In genomic region chr2:9800975-9801723, GRCh38 we compare ENCODE assay signal across 1 cellular context.
TF ChIP-seq lines count a peak whose summit lies in the region.

No MANE protein-coding gene starts in this region.

TF ChIP-seq in HepG2, 621 proteins besides CTCF, POLR2A, EP300 and RAD21 (continued from another document and continues in another):
- TF ChIP-seq ZNF18 (CRISPR knock-in tag; IDR thresholded peaks at IDR 0.05; ENCODE audit: insufficient replicate concordance) (peak; percentile 58), KDM5B (CRISPR knock-in tag; IDR thresholded peaks at IDR 0.05; ENCODE audit: borderline replicate concordance) (peak; percentile 31; the same call in 1 of the 2 replicates), TFDP1 (CRISPR knock-in tag; IDR thresholded peaks at IDR 0.05; ENCODE audit: borderline replicate concordance) (0 out of 2 replicates have a peak, but pooled peaks have one; percentile 27), ZNF564 (CRISPR knock-in tag; IDR thresholded peaks at IDR 0.05) (peak; percentile 55; the same call in 1 of the 2 replicates), ZMYM3 (CRISPR knock-in tag; IDR thresholded peaks at IDR 0.05) (peak; percentile 60), MED1 (CRISPR knock-in tag; IDR thresholded peaks at IDR 0.05) (peak; percentile 70), ZNF276 (CRISPR knock-in tag; IDR thresholded peaks at IDR 0.05; ENCODE audit: low read depth) (no peak), MLLT10 (CRISPR knock-in tag; IDR thresholded peaks at IDR 0.05) (no peak), NCOA2 (CRISPR knock-in tag; IDR thresholded peaks at IDR 0.05) (no peak), TFE3 (CRISPR knock-in tag; IDR thresholded peaks at IDR 0.05) (no peak), ZNF660 (CRISPR knock-in tag; IDR thresholded peaks at IDR 0.05; ENCODE audit: borderline replicate concordance, low read depth) (no peak), MAZ (IDR thresholded peaks at IDR 0.05; ENCODE audit: borderline replicate concordance, low read depth, low read length) (0 out of 2 replicates have a peak, but pooled peaks have one; percentile 8), MAZ (CRISPR knock-in tag; IDR thresholded peaks at IDR 0.05; ENCODE audit: low read depth) (no peak), NFE2L1 (CRISPR knock-in tag; IDR thresholded peaks at IDR 0.05; ENCODE audit: borderline replicate concordance) (no peak; the same call in 1 of the 2 replicates), NFE2L2 (IDR thresholded peaks at IDR 0.05; ENCODE audit: low read length) (no peak), PATZ1 (CRISPR knock-in tag; IDR thresholded peaks at IDR 0.05) (peak; percentile 62; the same call in 1 of the 2 replicates), PRDM10 (CRISPR knock-in tag; IDR thresholded peaks at IDR 0.05; ENCODE audit: low read depth) (0 out of 2 replicates have a peak, but pooled peaks have one; percentile 26), ZNF740 (CRISPR knock-in tag; IDR thresholded peaks at IDR 0.05) (no peak), ZBTB43 (CRISPR knock-in tag; conservative IDR thresholded peaks at IDR 0.05) (no peak), ZNF589 (CRISPR knock-in tag; conservative IDR thresholded peaks at IDR 0.05) (no peak), YY1 (IDR thresholded peaks at IDR 0.05; ENCODE audit: insufficient read depth, insufficient replicate concordance, low read depth, low read length) (peak; percentile 73), ZNF446 (CRISPR knock-in tag; IDR thresholded peaks at IDR 0.05) (peak; percentile 70; the same call in 1 of the 2 replicates), ZNF558 (CRISPR knock-in tag; IDR thresholded peaks at IDR 0.05; ENCODE audit: borderline replicate concordance) (0 out of 2 replicates have a peak, but pooled peaks have one; percentile 35), ZNF687 (CRISPR knock-in tag; IDR thresholded peaks at IDR 0.05) (peak; percentile 98)
